In the genomic region with DNA sequence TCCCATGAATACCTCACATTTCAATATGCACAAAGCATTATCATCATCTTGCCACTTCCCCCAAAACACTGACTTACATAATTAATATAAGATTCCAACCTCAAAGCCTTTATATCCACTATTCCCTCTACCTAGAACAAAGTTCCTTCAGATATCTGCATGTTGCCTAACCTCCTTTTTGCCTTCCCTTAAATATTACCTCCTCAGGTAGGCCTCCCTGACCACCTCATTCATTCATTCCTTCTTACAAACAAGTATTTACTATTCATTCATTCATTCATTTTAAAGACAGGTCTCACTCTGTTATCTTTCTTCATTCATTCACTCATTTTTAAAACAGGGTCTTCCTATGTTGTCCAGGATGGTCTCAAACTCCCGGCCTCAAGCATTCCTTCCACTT, we compare ENCODE assay signal across 1 cellular context.
TF ChIP-seq lines count a peak whose summit lies in the region.

No MANE protein-coding gene starts in this region.

TF ChIP-seq in K562, 482 proteins besides CTCF, POLR2A, EP300 and RAD21:
- TF ChIP-seq ZNF24 (IDR thresholded peaks at IDR 0.05): peak; percentile 75
- TF ChIP-seq, protein P1, sequence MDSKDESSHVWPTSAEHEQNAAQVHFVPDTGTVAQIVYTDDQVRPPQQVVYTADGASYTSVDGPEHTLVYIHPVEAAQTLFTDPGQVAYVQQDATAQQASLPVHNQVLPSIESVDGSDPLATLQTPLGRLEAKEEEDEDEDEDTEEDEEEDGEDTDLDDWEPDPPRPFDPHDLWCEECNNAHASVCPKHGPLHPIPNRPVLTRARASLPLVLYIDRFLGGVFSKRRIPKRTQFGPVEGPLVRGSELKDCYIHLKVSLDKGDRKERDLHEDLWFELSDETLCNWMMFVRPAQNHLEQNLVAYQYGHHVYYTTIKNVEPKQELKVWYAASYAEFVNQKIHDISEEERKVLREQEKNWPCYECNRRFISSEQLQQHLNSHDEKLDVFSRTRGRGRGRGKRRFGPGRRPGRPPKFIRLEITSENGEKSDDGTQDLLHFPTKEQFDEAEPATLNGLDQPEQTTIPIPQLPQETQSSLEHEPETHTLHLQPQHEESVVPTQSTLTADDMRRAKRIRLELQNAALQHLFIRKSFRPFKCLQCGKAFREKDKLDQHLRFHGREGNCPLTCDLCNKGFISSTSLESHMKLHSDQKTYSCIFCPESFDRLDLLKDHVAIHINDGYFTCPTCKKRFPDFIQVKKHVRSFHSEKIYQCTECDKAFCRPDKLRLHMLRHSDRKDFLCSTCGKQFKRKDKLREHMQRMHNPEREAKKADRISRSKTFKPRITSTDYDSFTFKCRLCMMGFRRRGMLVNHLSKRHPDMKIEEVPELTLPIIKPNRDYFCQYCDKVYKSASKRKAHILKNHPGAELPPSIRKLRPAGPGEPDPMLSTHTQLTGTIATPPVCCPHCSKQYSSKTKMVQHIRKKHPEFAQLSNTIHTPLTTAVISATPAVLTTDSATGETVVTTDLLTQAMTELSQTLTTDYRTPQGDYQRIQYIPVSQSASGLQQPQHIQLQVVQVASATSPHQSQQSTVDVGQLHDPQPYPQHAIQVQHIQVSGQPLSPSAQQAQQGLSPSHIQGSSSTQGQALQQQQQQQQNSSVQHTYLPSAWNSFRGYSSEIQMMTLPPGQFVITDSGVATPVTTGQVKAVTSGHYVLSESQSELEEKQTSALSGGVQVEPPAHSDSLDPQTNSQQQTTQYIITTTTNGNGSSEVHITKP (IDR thresholded peaks at IDR 0.05; ENCODE audit: partially characterized antibody): no peak
TF ChIP-seq in K562: peak in this region for 1.
